8 cellular contexts compared by ENCODE assay signal in the genomic region with DNA sequence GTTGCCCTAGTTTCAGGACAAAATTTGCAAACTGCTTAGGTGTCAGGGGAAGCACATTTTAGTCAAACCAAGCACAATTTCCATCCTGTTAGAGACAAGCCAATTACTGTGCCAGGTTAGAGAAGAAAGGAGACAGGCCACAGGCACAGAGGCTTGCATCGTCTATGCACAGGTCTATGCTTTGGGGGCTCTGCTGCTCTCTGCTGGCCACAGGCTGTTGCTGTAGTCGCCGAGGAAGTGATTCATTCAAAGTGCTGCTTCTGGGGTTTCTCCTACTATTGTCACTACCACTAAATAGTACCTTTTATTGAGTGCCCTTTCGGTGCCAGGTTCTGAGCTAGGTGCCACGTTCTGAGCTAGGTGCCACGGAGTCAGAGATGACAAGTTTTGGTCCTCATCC. TPM values are rescaled to one million over a fixed set of nuclear protein-coding genes. Genes with fewer than 3 reads are reported as not detected.
DNase-seq lines count a peak whose midpoint lies in the region; TF ChIP-seq lines count a peak whose summit lies in the region.

No MANE protein-coding gene starts in this region.

- H3K27ac ChIP-seq in ascending aorta, result no peak overlapping the region

- no peaks in the 10 kb centered on the region for H3K9me3 ChIP-seq in ascending aorta

- TF ChIP-seq POLR2A in NB4 (IDR thresholded peaks at IDR 0.05; ENCODE audit: extremely low read depth, insufficient read length), result no peak

- no peaks in the 10 kb centered on the region for H3K36me3 ChIP-seq in ascending aorta

- H3K4me3 ChIP-seq in GM12875 (ENCODE audit: low read depth, low read length) (no peak overlapping the region), NB4 (ENCODE audit: low read depth, low read length) (no peak overlapping the region), ascending aorta (no peak overlapping the region)

- no peaks in the 10 kb centered on the region for H3K27me3 ChIP-seq in ascending aorta

- POLR2A ChIA-PET in HEK293T (lab: Yijun Ruan, JAX), result no interaction called here

- intact Hi-C loops in ascending aorta (cut with DNase I), result loop anchor here (5.0 kb wide), 1 partner anchor 550 kb away; no protein-coding TSS in a partner anchor

- peak; percentile 79 for TF ChIP-seq CTCF in GM12875 (IDR thresholded peaks at IDR 0.05; ENCODE audit: borderline replicate concordance, insufficient read depth, low read depth, low read length)
- peak; percentile 77 for TF ChIP-seq CTCF in NB4 (IDR thresholded peaks at IDR 0.05; ENCODE audit: low read depth, low read length)
- peak; percentile 24 to 66 (median 61) for TF ChIP-seq CTCF in ascending aorta (IDR thresholded peaks at IDR 0.05)

- CTCF ChIA-PET in HEK293T (lab: Yijun Ruan, JAX), result interaction anchor here (0.7 to 1.2 kb wide), 5 partner anchors 11 to 549 kb away, joined by 3 to 6 read pairs (median 3); no protein-coding TSS in a partner anchor

- no peaks in the 10 kb centered on the region for H3K4me1 ChIP-seq in ascending aorta

- peak; percentile 75 for DNase-seq in HEK293T (ENCODE audit: extremely low spot score)
- DNase-seq in NB4 (ENCODE audit: low read depth), result peak; percentile 55
- DNase-seq in T-helper 22 cell (ENCODE audit: low read depth), result peak; percentile 42
- DNase-seq in ascending aorta (ENCODE audit: low spot score in 2 of 2), result no peak
- peak; percentile 9 for DNase-seq in iPS DF 4.7 (ENCODE audit: extremely low read depth, low spot score)
- DNase-seq in stimulated activated CD4-positive, alpha-beta T cell treated with anti-CD3 and anti-CD28 coated beads, Interleukin-15, amount 100 ng/mL, for 24 hours, result peak; percentile 76
- DNase-seq in HuH-7.5 (ENCODE audit: low spot score), result no peak

TF ChIP-seq in HEK293T, 16 proteins besides CTCF, POLR2A, EP300 and RAD21:
- TF ChIP-seq FOXA1 (IDR thresholded peaks at IDR 0.05) (no peak), LEF1 (IDR thresholded peaks at IDR 0.05; ENCODE audit: borderline replicate concordance) (no peak), BHLHE40 (IDR thresholded peaks at IDR 0.05; ENCODE audit: borderline replicate concordance) (no peak), ZNF384 (IDR thresholded peaks at IDR 0.05) (no peak), TARDBP (IDR thresholded peaks at IDR 0.05) (no peak), ARNT (IDR thresholded peaks at IDR 0.05) (no peak), L3MBTL2 (conservative IDR thresholded peaks at IDR 0.05) (no peak), ELF4 (IDR thresholded peaks at IDR 0.05) (no peak), SP1 (IDR thresholded peaks at IDR 0.05) (no peak), SUZ12 (IDR thresholded peaks at IDR 0.05) (no peak), NFRKB (IDR thresholded peaks at IDR 0.05) (no peak), CTBP1 (IDR thresholded peaks at IDR 0.05; ENCODE audit: borderline replicate concordance) (no peak), HDGF (IDR thresholded peaks at IDR 0.05; ENCODE audit: borderline replicate concordance) (no peak), FOXK2 (IDR thresholded peaks at IDR 0.05) (no peak)

RNA-seq across cellular contexts. Expression of a gene that starts 45.5 kb away (rescaled TPM):
- not detected for total RNA-seq in ascending aorta

Comparison
In these comparisons a context has a peak if more than half of its experiments do, and no peak if none do; other contexts are left out.
1. DNase-seq: peak in HEK293T (single experiment), NB4 (single experiment), T-helper 22 cell (single experiment), iPS DF 4.7 (single experiment) and stimulated activated CD4-positive, alpha-beta T cell treated with anti-CD3 and anti-CD28 coated beads, Interleukin-15, amount 100 ng/mL, for 24 hours (single experiment); none in ascending aorta (0 of 2) and HuH-7.5 (single experiment).
2. Peak in every context shown above with its lines, with median percentiles within 50 percentile points of each other: CTCF ChIP-seq.